In genomic region chr19:31510635-31511034, GRCh38 we compare ENCODE assay signal across 39 cellular contexts.
"Had no signal": no experiment of that assay in that cellular context is flagged by ENCODE, and none has a peak within 500 bp of the region (broad histone marks: within the 10 kb centered on the region; RNA-seq: fewer than 3 reads in every experiment).

No MANE protein-coding gene starts in this region.

- H3K36me3 Mint-ChIP-seq: activated CD4-positive, alpha-beta memory T cell treated with anti-CD3 and anti-CD28 coated beads for 36 hours; activated naive CD4-positive, alpha-beta T cell treated with anti-CD3 and anti-CD28 coated beads, Interleukin-2, amount 50 U/mL, for 72 hours; activated naive CD8-positive, alpha-beta T cell treated with anti-CD3 and anti-CD28 coated beads for 36 hours; brain had no signal

- H3K27ac ChIP-seq: adrenal gland, ascending aorta, cardiac muscle cell, VCaP had no signal

- H3K27ac Mint-ChIP-seq: activated B cell treated with CpG ODN at 0.5 μM for 24 hours; activated CD4-positive, alpha-beta memory T cell treated with anti-CD3 and anti-CD28 coated beads for 36 hours; activated CD4-positive, alpha-beta T cell treated with anti-CD3 and anti-CD28 coated beads, Interleukin-2, amount 10 ng/mL, durations not matched to agents 24 days and 14 days; activated CD8-positive, alpha-beta T cell treated with anti-CD3 and anti-CD28 coated beads for 36 hours; activated naive CD4-positive, alpha-beta T cell treated with anti-CD3 and anti-CD28 coated beads for 36 hours; activated naive CD4-positive, alpha-beta T cell treated with anti-CD3 and anti-CD28 coated beads, Interleukin-2, amount 50 U/mL, for 72 hours; activated naive CD8-positive, alpha-beta T cell treated with anti-CD3 and anti-CD28 coated beads for 36 hours; activated T-cell treated with anti-CD3 and anti-CD28 coated beads, Interleukin-2, amount 50 U/mL, for 72 hours; activated T-helper 1 cell treated with anti-CD3 and anti-CD28 coated beads, Interleukin-12 subunit alpha, Interleukin-12 subunit beta, Interleukin-2, Interleukin-4 antibody, amounts not matched to agents 30 ng/mL and 10 ng/mL and 1 ng/mL, durations not matched to agents 14 hours and 24 hours and 36 hours; activated T-helper 17 cell treated with anti-CD3 and anti-CD28 coated beads, Interleukin-2, amount 50 U/mL, for 72 hours; brain; T-helper 1 cell treated with Interleukin-12 subunit alpha and Interleukin-12 subunit beta and Interleukin-4 antibody, amounts not matched to agents 30 μg/mL and 1 μg/mL, for 36 hours; T-helper 2 cell treated with Interferon-gamma antibody and Interleukin-4, amounts not matched to agents 5 μg/mL and 100 μg/mL, for 36 hours had no signal

- H3K4me3 ChIP-seq: adrenal gland, ascending aorta, cardiac muscle cell had no signal

- H3K4me1 ChIP-seq: adrenal gland, ascending aorta had no signal

- H3K4me3 Mint-ChIP-seq: activated B cell treated with CpG ODN at 0.5 μM for 24 hours; activated CD4-positive, alpha-beta memory T cell treated with anti-CD3 and anti-CD28 coated beads for 36 hours; activated CD4-positive, alpha-beta T cell treated with anti-CD3 and anti-CD28 coated beads, Interleukin-2, amount 10 ng/mL, durations not matched to agents 24 days and 14 days; activated CD8-positive, alpha-beta T cell treated with anti-CD3 and anti-CD28 coated beads for 36 hours; activated naive CD4-positive, alpha-beta T cell treated with anti-CD3 and anti-CD28 coated beads for 36 hours; activated naive CD8-positive, alpha-beta T cell treated with anti-CD3 and anti-CD28 coated beads for 36 hours; activated T-cell treated with anti-CD3 and anti-CD28 coated beads, Interleukin-2, amount 50 U/mL, for 4 hours; activated T-cell treated with anti-CD3 and anti-CD28 coated beads, Interleukin-2, amount 50 U/mL, for 72 hours; activated T-helper 1 cell treated with anti-CD3 and anti-CD28 coated beads, Interleukin-12 subunit alpha, Interleukin-12 subunit beta, Interleukin-2, Interleukin-4 antibody, amounts not matched to agents 30 ng/mL and 10 ng/mL and 1 ng/mL, durations not matched to agents 14 hours and 24 hours and 36 hours; activated T-helper 17 cell treated with anti-CD3 and anti-CD28 coated beads, Interleukin-2, amount 50 U/mL, for 72 hours; brain; central memory CD8-positive, alpha-beta T cell; T-helper 1 cell treated with Interleukin-12 subunit alpha and Interleukin-12 subunit beta and Interleukin-4 antibody, amounts not matched to agents 30 μg/mL and 1 μg/mL, for 36 hours; T-helper 2 cell treated with Interferon-gamma antibody and Interleukin-4, amounts not matched to agents 5 μg/mL and 100 μg/mL, for 36 hours had no signal

- FAIRE-seq: bronchial epithelial cell, TTC549 had no signal

- H3K27me3 ChIP-seq: adrenal gland, ascending aorta had no signal

- H3K9me3 ChIP-seq: adrenal gland, ascending aorta had no signal

- ATAC-seq: activated CD8-positive, alpha-beta T cell treated with anti-CD3 and anti-CD28 coated beads for 36 hours; activated naive CD4-positive, alpha-beta T cell treated with anti-CD3 and anti-CD28 coated beads, Interleukin-2, amount 50 U/mL, for 72 hours; activated T-cell treated with anti-CD3 and anti-CD28 coated beads, Interleukin-2, amount 50 U/mL, for 4 hours; activated T-cell treated with anti-CD3 and anti-CD28 coated beads, Interleukin-2, amount 50 U/mL, for 72 hours; activated T-helper 17 cell treated with anti-CD3 and anti-CD28 coated beads, Interleukin-2, amount 50 U/mL, for 72 hours had no signal

- H3K9me3 Mint-ChIP-seq: activated B cell treated with CpG ODN at 0.5 μM for 24 hours; activated CD4-positive, alpha-beta T cell treated with anti-CD3 and anti-CD28 coated beads, Interleukin-2, amount 10 ng/mL, durations not matched to agents 24 days and 14 days; activated CD8-positive, alpha-beta T cell treated with anti-CD3 and anti-CD28 coated beads for 36 hours; activated naive CD4-positive, alpha-beta T cell treated with anti-CD3 and anti-CD28 coated beads for 36 hours; activated naive CD8-positive, alpha-beta T cell treated with anti-CD3 and anti-CD28 coated beads for 36 hours; activated T-cell treated with anti-CD3 and anti-CD28 coated beads, Interleukin-2, amount 50 U/mL, for 4 hours; activated T-helper 1 cell treated with anti-CD3 and anti-CD28 coated beads, Interleukin-12 subunit alpha, Interleukin-12 subunit beta, Interleukin-2, Interleukin-4 antibody, amounts not matched to agents 30 ng/mL and 10 ng/mL and 1 ng/mL, durations not matched to agents 14 hours and 24 hours and 36 hours; activated T-helper 17 cell treated with anti-CD3 and anti-CD28 coated beads, Interleukin-2, amount 50 U/mL, for 72 hours; central memory CD8-positive, alpha-beta T cell; T-helper 1 cell treated with Interleukin-12 subunit alpha and Interleukin-12 subunit beta and Interleukin-4 antibody, amounts not matched to agents 30 μg/mL and 1 μg/mL, for 36 hours; T-helper 2 cell treated with Interferon-gamma antibody and Interleukin-4, amounts not matched to agents 5 μg/mL and 100 μg/mL, for 36 hours had no signal

- H3K27me3 Mint-ChIP-seq: activated B cell treated with CpG ODN at 0.5 μM for 24 hours; activated CD4-positive, alpha-beta T cell treated with anti-CD3 and anti-CD28 coated beads, Interleukin-2, amount 10 ng/mL, durations not matched to agents 24 days and 14 days had no signal

- H3K36me3 ChIP-seq: adrenal gland, ascending aorta, cardiac muscle cell had no signal

- DNase-seq: activated B cell treated with CpG ODN at 0.5 μM for 24 hours; activated CD4-positive, alpha-beta memory T cell treated with anti-CD3 and anti-CD28 coated beads for 36 hours; activated CD4-positive, alpha-beta T cell treated with anti-CD3 and anti-CD28 coated beads for 4 hours; activated CD4-positive, alpha-beta T cell treated with anti-CD3 and anti-CD28 coated beads, Interleukin-2, amount 10 ng/mL, durations not matched to agents 24 days and 14 days; activated CD4-positive, alpha-beta T cell treated with anti-CD3 and anti-CD28 coated beads, Interleukin-2, amount 50 U/mL, for 1 hour; activated CD4-positive, alpha-beta T cell treated with anti-CD3 and anti-CD28 coated beads, Interleukin-2, amount 50 U/mL, for 4 hours; activated CD4-positive, CD25-positive, alpha-beta regulatory T cell treated with anti-CD3 and anti-CD28 coated beads, Interleukin-2, amount 50 U/mL, for 72 hours; activated CD8-positive, alpha-beta memory T cell treated with anti-CD3 and anti-CD28 coated beads, Interleukin-2, amount 50 U/mL, for 4 hours; activated CD8-positive, alpha-beta T cell treated with anti-CD3 and anti-CD28 coated beads for 36 hours; activated effector memory CD4-positive, alpha-beta T cell treated with anti-CD3 and anti-CD28 coated beads, Interleukin-2, amount 50 U/mL, for 16 hours; activated gamma-delta T cell treated with Interleukin-2 at 50 U/mL for 16 hours; activated naive CD4-positive, alpha-beta T cell; activated naive CD4-positive, alpha-beta T cell treated with anti-CD3 and anti-CD28 coated beads for 36 hours; activated naive CD4-positive, alpha-beta T cell treated with anti-CD3 and anti-CD28 coated beads, Interleukin-2, amount 50 U/mL, for 16 hours; activated naive CD8-positive, alpha-beta T cell treated with anti-CD3 and anti-CD28 coated beads for 36 hours; activated T-cell treated with anti-CD3 and anti-CD28 coated beads for 4 hours; activated T-cell treated with anti-CD3 and anti-CD28 coated beads, Interleukin-2, amount 50 U/mL, for 1 hour; activated T-cell treated with anti-CD3 and anti-CD28 coated beads, Interleukin-2, amount 50 U/mL, for 4 hours; activated T-cell treated with anti-CD3 and anti-CD28 coated beads, Interleukin-2, amount 50 U/mL, for 72 hours; adrenal gland; amygdala; anterior cingulate cortex; caudate nucleus; cerebellar nuclear complex; T-helper 1 cell; T-helper 2 cell; T-helper 9 cell had no signal

- H3K4me1 Mint-ChIP-seq: activated B cell treated with CpG ODN at 0.5 μM for 24 hours; activated CD4-positive, alpha-beta T cell treated with anti-CD3 and anti-CD28 coated beads, Interleukin-2, amount 10 ng/mL, durations not matched to agents 24 days and 14 days; activated naive CD8-positive, alpha-beta T cell treated with anti-CD3 and anti-CD28 coated beads for 36 hours; activated T-helper 17 cell treated with anti-CD3 and anti-CD28 coated beads, Interleukin-2, amount 50 U/mL, for 72 hours; central memory CD8-positive, alpha-beta T cell had no signal
